In genomic region chr4:145840162-145840768, GRCh38 we compare ENCODE assay signal across 9 cellular contexts.
DNase-seq lines count a peak whose midpoint lies in the region; ATAC-seq, FAIRE-seq and TF ChIP-seq lines count a peak whose summit lies in the region.
"Had no signal": no experiment of that assay in that cellular context is flagged by ENCODE, and none has a peak within 500 bp of the region (broad histone marks: within the 10 kb centered on the region; RNA-seq: fewer than 3 reads in every experiment).

No MANE protein-coding gene starts in this region.

- H3K9me1 ChIP-seq in keratinocyte (ENCODE audit: control insufficient read depth, extremely low read depth, insufficient read depth, low read length) = no peaks in the 10 kb centered on the region

- no peak overlapping the region for H2AFZ ChIP-seq in keratinocyte (ENCODE audit: control insufficient read depth, low read length)

- 69 to 74% methylated on average over 3 of the region's 3 CpGs for WGBS in tibial nerve, 2 donors

- dilution Hi-C loops in keratinocyte (cut with MboI; ENCODE audit: extremely low pct_ligation_motif_present, low sequenced_read_pairs) = no loop called here

- H3K4me1 ChIP-seq in keratinocyte (ENCODE audit: control insufficient read depth, extremely low read depth, insufficient read depth, low read length) = peaks cover 18% of the 10 kb centered on the region
- no peaks in the 10 kb centered on the region for H3K4me1 ChIP-seq in tibial nerve

- H3K27ac ChIP-seq in keratinocyte (ENCODE audit: control insufficient read depth, insufficient read depth, low read length) (no peak overlapping the region), tibial nerve (no peak overlapping the region)
- H3K27ac ChIP-seq: skin epidermis had no signal

- peaks cover 3 to 5% of the 10 kb centered on the region in 2 experiments for H3K36me3 ChIP-seq in keratinocyte (ENCODE audit: control insufficient read depth in 2 of 2, extremely low read depth in 1 of 2, insufficient read depth in 2 of 2, low read length in 2 of 2)
- no peaks in the 10 kb centered on the region for H3K36me3 ChIP-seq in tibial nerve

- H3K79me2 ChIP-seq in keratinocyte (ENCODE audit: control insufficient read depth, insufficient read depth, low read length) = no peaks in the 10 kb centered on the region

- peak; percentile 79 for FAIRE-seq in keratinocyte (lab: Jason Lieb, UNC)

- H3K4me3 ChIP-seq in keratinocyte (ENCODE audit: control insufficient read depth in 2 of 3, extremely low read depth in 1 of 3, insufficient read depth in 2 of 3, low read depth in 1 of 3, low read length in 3 of 3) (no peak overlapping the region), tibial nerve (no peak overlapping the region)
- H3K4me3 ChIP-seq: skin epidermis had no signal

- ATAC-seq in GM18519 (IDR thresholded peaks at IDR 0.05; ENCODE audit: low FRiP score, unreplicated experiment) (peak; percentile 92), HG02938 (IDR thresholded peaks at IDR 0.05; ENCODE audit: unreplicated experiment) (peak; percentile 95)

- DNase-seq in D341Med (ENCODE audit: low spot score) = peak; percentile 70
- peak; percentile 6 for DNase-seq in NCI-H2227 treated with DMSO at 0.1 percent for 48 hours (lab: John Stamatoyannopoulos, UW)
- peak; percentile 61 for DNase-seq in astrocyte of the hippocampus (ENCODE audit: low read depth, low spot score)
- peak; percentile 25 for DNase-seq in keratinocyte (ENCODE audit: low read depth, low spot score)
- no peak for DNase-seq in tibial nerve (ENCODE audit: low spot score in 2 of 2)
- DNase-seq in activated gamma-delta T cell (lab: John Stamatoyannopoulos, UW) = no peak

- H3K9me3 ChIP-seq in keratinocyte (ENCODE audit: control insufficient read depth, low read depth, low read length) = no peaks in the 10 kb centered on the region
- no peaks in the 10 kb centered on the region for H3K9me3 ChIP-seq in tibial nerve

- H4K20me1 ChIP-seq in keratinocyte (ENCODE audit: control insufficient read depth, extremely low read depth, insufficient read depth, low read length) = no peaks in the 10 kb centered on the region

- H3K9ac ChIP-seq in keratinocyte (ENCODE audit: control insufficient read depth, extremely low read depth, insufficient read depth, low read length) = no peak overlapping the region

- H3K27me3 ChIP-seq in keratinocyte (ENCODE audit: control insufficient read depth, extremely low read depth, insufficient read depth, low read length) (no peaks in the 10 kb centered on the region), tibial nerve (no peaks in the 10 kb centered on the region)

- no peak for TF ChIP-seq EP300 in tibial nerve (IDR thresholded peaks at IDR 0.05)

- TF ChIP-seq CTCF in keratinocyte (optimal IDR thresholded peaks at IDR 0.05 in 1 of 3, IDR thresholded peaks at IDR 0.05 in 1 of 3, conservative IDR thresholded peaks at IDR 0.05 in 1 of 3; ENCODE audit: extremely low read depth in 1 of 3, insufficient read depth in 2 of 3, low read length in 3 of 3) (peak; percentile 29 to 52 (median 38)), tibial nerve (IDR thresholded peaks at IDR 0.05) (peak in 2 of 5 experiments; percentile 14 to 25)

- TF ChIP-seq POLR2A in tibial nerve (IDR thresholded peaks at IDR 0.05) = no peak

- H3K4me2 ChIP-seq in keratinocyte (ENCODE audit: control insufficient read depth, extremely low read depth, insufficient read depth, low read depth, low read length) = no peak overlapping the region

Comparison
In these comparisons a context has a peak if more than half of its experiments do, and no peak if none do; other contexts are left out.
1. DNase-seq: peak in D341Med (single experiment), NCI-H2227 treated with DMSO at 0.1 percent for 48 hours (single experiment), astrocyte of the hippocampus (single experiment) and keratinocyte (single experiment); none in tibial nerve (0 of 2) and activated gamma-delta T cell (single experiment).